Comparison of ENCODE assay signal across 17 cellular contexts in genomic region chr7:17963281-17963680, GRCh38. TPM values are rescaled to one million over a fixed set of nuclear protein-coding genes. Genes with fewer than 3 reads are reported as not detected.
A peak's percentile ranks its signal among the peaks of the same experiment; 100 is the strongest.
DNase-seq lines count a peak whose midpoint lies in the region; ATAC-seq, FAIRE-seq and TF ChIP-seq lines count a peak whose summit lies in the region.
"Had no signal": no experiment of that assay in that cellular context is flagged by ENCODE, and none has a peak within 500 bp of the region (broad histone marks: within the 10 kb centered on the region; RNA-seq: fewer than 3 reads in every experiment).

No MANE protein-coding gene starts in this region.

- no peaks in the 10 kb centered on the region for H4K20me1 ChIP-seq in K562 (replicated peaks; ENCODE audit: control insufficient read depth, insufficient read depth, low read length)

- POLR2A ChIA-PET in K562 (lab: Yijun Ruan, JAX) = interaction anchor here (0.7 to 0.8 kb wide), 2 partner anchors 92 to 1302 kb away, joined by 3 to 4 read pairs; no protein-coding TSS in a partner anchor

- no peak overlapping the region for H3K27ac ChIP-seq in K562 (ENCODE audit: extremely low read depth, low read depth, low read length)
- H3K27ac ChIP-seq: colonic mucosa had no signal

- WGBS in K562 (ENCODE audit: insufficient coverage, low coverage, missing lambda C conversion rate) = 4% methylated on average over 3 of the region's 3 CpGs

- TF ChIP-seq EP300 in K562 (IDR thresholded peaks at IDR 0.05; ENCODE audit: low read length) = no peak

- H3K79me2 ChIP-seq in K562 (ENCODE audit: control insufficient read depth, insufficient read depth, low read length) = no peaks in the 10 kb centered on the region

- no peak overlapping the region for H3K4me3 ChIP-seq in AG09309 (ENCODE audit: control insufficient read depth, low read depth, low read length)
- no peak overlapping the region for H3K4me3 ChIP-seq in K562
- H3K4me3 ChIP-seq: colonic mucosa had no signal

- no peak overlapping the region for H2AFZ ChIP-seq in K562 (ENCODE audit: low read depth, low read length)

- intact Hi-C loops in K562 (cut with micrococcal nuclease) = no loop called here

- no peaks in the 10 kb centered on the region for H3K36me3 ChIP-seq in K562 (ENCODE audit: control insufficient read depth, insufficient read depth, low read length)
- H3K36me3 ChIP-seq: colonic mucosa had no signal

- DNase-seq in AG09309 (ENCODE audit: low read depth) (peak; percentile 46), HCEC 1CT (peak; percentile 94), K562 (ENCODE audit: extremely low read depth in 1 of 4, low spot score in 3 of 4) (no peak), left lobe of liver (ENCODE audit: low spot score) (no peak), NCI-H345 (lab: John Stamatoyannopoulos, UW) (no peak), AML-193 (lab: John Stamatoyannopoulos, UW) (no peak)
- DNase-seq: activated B cell treated with CpG ODN at 0.5 μM for 24 hours; activated naive CD4-positive, alpha-beta T cell treated with anti-CD3 and anti-CD28 coated beads, Interleukin-2, amount 10 ng/mL, durations not matched to agents 7 days and 5 days; activated T-cell treated with anti-CD3 and anti-CD28 coated beads, Interleukin-2, amount 50 U/mL, for 4 hours; colonic mucosa; Kasumi-1; left colon; NCI-H1694; NCI-H2227 treated with DMSO at 0.1 percent for 48 hours; T-helper 2 cell had no signal

- no peaks in the 10 kb centered on the region for H3K9me1 ChIP-seq in K562 (ENCODE audit: control insufficient read depth, insufficient read depth, low read length)

- FAIRE-seq in K562 (lab: Jason Lieb, UNC) = no peak

- no peak overlapping the region for H3K4me2 ChIP-seq in K562 (ENCODE audit: insufficient read depth, low read length)

- peaks cover 10 to 12% of the 10 kb centered on the region in 2 experiments; a peak in 4 of 5 replicates for H3K27me3 ChIP-seq in K562 (ENCODE audit: control insufficient read depth in 2 of 2, insufficient read depth in 2 of 2, low read length in 2 of 2)
- H3K27me3 ChIP-seq: colonic mucosa had no signal

- CTCF ChIA-PET in K562 (lab: Yijun Ruan, JAX; ENCODE audit: low intra/inter-chr PET ratio) = no interaction called here

- no peak for ATAC-seq in K562
- peak; percentile 47 for ATAC-seq in left lobe of liver
- ATAC-seq in HG02763 (IDR thresholded peaks at IDR 0.05; ENCODE audit: unreplicated experiment) = no peak
- ATAC-seq in HG03097 (IDR thresholded peaks at IDR 0.05; ENCODE audit: low FRiP score, unreplicated experiment) = no peak
- ATAC-seq: activated T-cell treated with anti-CD3 and anti-CD28 coated beads, Interleukin-2, amount 50 U/mL, for 4 hours; left colon had no signal

- no peak overlapping the region for H3K9ac ChIP-seq in K562 (ENCODE audit: insufficient read depth in 1 of 2, low read depth in 2 of 2, low read length in 2 of 2)

- TF ChIP-seq RAD21 in K562 (CRISPR knock-in tag; conservative IDR thresholded peaks at IDR 0.05 in 1 of 2, IDR thresholded peaks at IDR 0.05 in 1 of 2) = no peak

- no TSS peak for BruUV-seq in K562 (replicated peaks; lab: Mats Ljungman, UMichigan)

- no peaks in the 10 kb centered on the region for H3K4me1 ChIP-seq in K562 (replicated peaks in 1 of 2; ENCODE audit: control insufficient read depth in 2 of 2, insufficient read depth in 2 of 2, low read length in 2 of 2)
- H3K4me1 ChIP-seq: colonic mucosa had no signal

- TF ChIP-seq CTCF in AG09309 (IDR thresholded peaks at IDR 0.05; ENCODE audit: control insufficient read depth, insufficient read depth, low read depth, low read length, missing control alignments) = no peak
- TF ChIP-seq CTCF in K562 (IDR thresholded peaks at IDR 0.05 in 2 of 3, conservative IDR thresholded peaks at IDR 0.05 in 1 of 3; ENCODE audit: insufficient read depth in 2 of 3, low read depth in 1 of 3, low read length in 3 of 3) = no peak

- no peak for TF ChIP-seq POLR2A in K562 (conservative IDR thresholded peaks at IDR 0.05)

- in situ Hi-C loops in K562 (cut with MboI) = no loop called here

- H3K9me3 ChIP-seq in K562 (replicated peaks; ENCODE audit: control insufficient read depth, insufficient read depth, low read depth, low read length) = no peaks in the 10 kb centered on the region
- H3K9me3 ChIP-seq: colonic mucosa had no signal

TF ChIP-seq in K562, 482 proteins besides CTCF, POLR2A, EP300 and RAD21:
- TF ChIP-seq BRF2 (IDR thresholded peaks at IDR 0.05; ENCODE audit: borderline replicate concordance, insufficient read depth, insufficient read length) = no peak
- 0 out of 2 replicates have a peak, but pooled peaks have one; percentile 6 for TF ChIP-seq CEBPB (tag; IDR thresholded peaks at IDR 0.05)
TF ChIP-seq in K562: peak in this region for 1.

RNA-seq across cellular contexts. Expression of gene SNX13, which starts 23.0 kb away (rescaled TPM):
- 23.5 and 103 TPM in 2 replicates for total RNA-seq in K562 (2011; cell fraction: chromatin; rRNA removed; ENCODE audit: low replicate concordance)
- 11.0 and 16.2 TPM in 2 replicates for total RNA-seq in K562 (2011; cell fraction: nucleolus; rRNA removed)
- 39.5 and 72.8 TPM in 2 replicates for total RNA-seq in K562 (2011; cell fraction: nucleoplasm; rRNA removed)
- total RNA-seq in K562 (2014; rRNA removed) (26.1 and 28.3 TPM in 2 replicates), K562 (2014; rRNA removed; fragmentation: Illumina TruSeq; extraction: Trizol) (26.5 and 31.0 TPM in 2 replicates), K562 (2015; rRNA removed; fragmentation: Illumina TruSeq; extraction: Trizol) (22.6 and 25.5 TPM in 2 replicates), K562 (2021) (25.3 and 25.7 TPM in 2 replicates), left lobe of liver (20.5 TPM)
- polyA plus RNA-seq in K562 (2011; rRNA removed) (17.8 and 25.4 TPM in 2 replicates), K562 (2014; fragmentation: Illumina TruSeq; extraction: Trizol) (19.4 and 24.1 TPM in 2 replicates), K562 (2014; fragmentation: Nextera tagmentation; extraction: Ambion mirVana) (1 to 10 TPM; 5.6 to 8.7 TPM), K562 (2014; rRNA removed) (24.4 and 33.2 TPM in 2 replicates)
- polyA plus RNA-seq in K562 (2011; cell fraction: cytosol; rRNA removed) = 4.5 and 7.4 TPM in 2 replicates
- polyA plus RNA-seq in K562 (2011; cell fraction: nucleus; rRNA removed) = 16.7 and 25.4 TPM in 2 replicates
- polyA plus RNA-seq in K562 (2012) = 10.2 and 10.3 TPM in 2 replicates
- 46.8 and 53.3 TPM in 2 replicates for polyA minus RNA-seq in K562 (2011; rRNA and poly(A)+ RNA removed)
- polyA minus RNA-seq in K562 (2011; cell fraction: cytosol; rRNA and poly(A)+ RNA removed) = 6.7 and 12.4 TPM in 2 replicates
- 51.2 and 80.2 TPM in 2 replicates for polyA minus RNA-seq in K562 (2011; cell fraction: nucleus; rRNA and poly(A)+ RNA removed)

Comparison
In these comparisons a context has a peak if more than half of its experiments do, and no peak if none do; other contexts are left out.
1. DNase-seq: peak in AG09309 (single experiment) and HCEC 1CT (single experiment); none in K562 (0 of 4), left lobe of liver (single experiment), NCI-H345 (single experiment) and AML-193 (0 of 2).